In genomic region chr4:53854991-53855885, GRCh38 we compare ENCODE assay signal across 10 cellular contexts.
A peak's percentile ranks its signal among the peaks of the same experiment; 100 is the strongest.
DNase-seq lines count a peak whose midpoint lies in the region; ATAC-seq and TF ChIP-seq lines count a peak whose summit lies in the region.
"Had no signal": no experiment of that assay in that cellular context is flagged by ENCODE, and none has a peak within 500 bp of the region (broad histone marks: within the 10 kb centered on the region; RNA-seq: fewer than 3 reads in every experiment).

No MANE protein-coding gene starts in this region.

- BruUV-seq in Calu3 (replicated peaks; lab: Mats Ljungman, UMichigan): no TSS peak

- H3K9ac ChIP-seq in skeletal muscle satellite cell (ENCODE audit: low read depth, low read length): no peak overlapping the region

- H3K4me3 Mint-ChIP-seq in T-cell (no peak overlapping the region), Calu3 (ENCODE audit: low read depth, unreplicated experiment) (no peak overlapping the region)

- H3K27me3 Mint-ChIP-seq in T-cell: peaks cover 1 to 3% of the 10 kb centered on the region in 2 donors
- H3K27me3 Mint-ChIP-seq in Calu3 (ENCODE audit: unreplicated experiment): no peaks in the 10 kb centered on the region

- H3K27me3 ChIP-seq in skeletal muscle satellite cell (ENCODE audit: control insufficient read depth, insufficient read depth, low read length): no peaks in the 10 kb centered on the region
- H3K27me3 ChIP-seq: colonic mucosa had no signal

- intact Hi-C loops in Calu3 (cut with micrococcal nuclease; ENCODE audit: unreplicated experiment): no loop called here

- H3K27ac Mint-ChIP-seq in T-cell (no peak overlapping the region), Calu3 (ENCODE audit: unreplicated experiment) (no peak overlapping the region)

- H3K4me3 ChIP-seq in fibroblast of villous mesenchyme (ENCODE audit: low read depth, low read length) (no peak overlapping the region), skeletal muscle satellite cell (ENCODE audit: low read length) (no peak overlapping the region)
- H3K4me3 ChIP-seq: colonic mucosa had no signal

- TF ChIP-seq CTCF in fibroblast of villous mesenchyme (IDR thresholded peaks at IDR 0.05; ENCODE audit: insufficient read depth, low read depth, low read length) (no peak), Calu3 (IDR thresholded peaks at IDR 0.05; ENCODE audit: unreplicated experiment) (no peak)

- no peaks in the 10 kb centered on the region for H3K9me3 ChIP-seq in skeletal muscle satellite cell (replicated peaks; ENCODE audit: low read length)
- H3K9me3 ChIP-seq: colonic mucosa had no signal

- H3K4me1 Mint-ChIP-seq in T-cell (peaks cover 0 to 6% (median 0%) of the 10 kb centered on the region in 3 donors), Calu3 (ENCODE audit: low read depth, unreplicated experiment) (no peaks in the 10 kb centered on the region)

- POLR2A ChIA-PET in T-cell (lab: Charles Lee): no interaction called here

- peak overlapping the region; percentile 47 for H3K4me2 ChIP-seq in skeletal muscle satellite cell (ENCODE audit: low read length)

- H3K36me3 Mint-ChIP-seq in T-cell (no peaks in the 10 kb centered on the region), Calu3 (ENCODE audit: insufficient read depth, unreplicated experiment) (no peaks in the 10 kb centered on the region)

- DNase-seq in GM04503 (ENCODE audit: low read depth) (peak; percentile 31), fibroblast of villous mesenchyme (ENCODE audit: low read depth) (peak; percentile 38), T-cell (no peak), Calu3 (no peak)
- DNase-seq in activated CD8-positive, alpha-beta memory T cell treated with anti-CD3 and anti-CD28 coated beads, Interleukin-2, amount 50 U/mL, for 48 hours: no peak
- DNase-seq: activated CD8-positive, alpha-beta memory T cell treated with anti-CD3 and anti-CD28 coated beads for 24 hours; colonic mucosa had no signal

- CTCF ChIA-PET in T-cell (lab: Charles Lee) (no interaction called here), Calu3 (lab: Charles Lee) (no interaction called here)

- H3K9me3 Mint-ChIP-seq in T-cell: no peaks in the 10 kb centered on the region
- H3K9me3 Mint-ChIP-seq in Calu3 (ENCODE audit: low read depth, unreplicated experiment): peaks cover 2% of the 10 kb centered on the region

- no peaks in the 10 kb centered on the region for H3K36me3 ChIP-seq in skeletal muscle satellite cell (ENCODE audit: insufficient read depth, low read length)
- H3K36me3 ChIP-seq: colonic mucosa had no signal

- ATAC-seq in T-cell (replicated peaks in 1 of 4) (no peak), HG03139 (IDR thresholded peaks at IDR 0.05; ENCODE audit: unreplicated experiment) (no peak)

- peaks cover 18% of the 10 kb centered on the region for H3K4me1 ChIP-seq in skeletal muscle satellite cell (ENCODE audit: control insufficient read depth, insufficient read depth, low read length)
- H3K4me1 ChIP-seq: colonic mucosa had no signal

TF ChIP-seq in PFSK-1, 5 proteins besides CTCF, POLR2A, EP300 and RAD21:
- TF ChIP-seq TAF1 (IDR thresholded peaks at IDR 0.05; ENCODE audit: borderline replicate concordance, insufficient read depth, low read length): 0 out of 2 replicates have a peak, but pooled peaks have one; percentile 19
- TF ChIP-seq, protein P1, sequence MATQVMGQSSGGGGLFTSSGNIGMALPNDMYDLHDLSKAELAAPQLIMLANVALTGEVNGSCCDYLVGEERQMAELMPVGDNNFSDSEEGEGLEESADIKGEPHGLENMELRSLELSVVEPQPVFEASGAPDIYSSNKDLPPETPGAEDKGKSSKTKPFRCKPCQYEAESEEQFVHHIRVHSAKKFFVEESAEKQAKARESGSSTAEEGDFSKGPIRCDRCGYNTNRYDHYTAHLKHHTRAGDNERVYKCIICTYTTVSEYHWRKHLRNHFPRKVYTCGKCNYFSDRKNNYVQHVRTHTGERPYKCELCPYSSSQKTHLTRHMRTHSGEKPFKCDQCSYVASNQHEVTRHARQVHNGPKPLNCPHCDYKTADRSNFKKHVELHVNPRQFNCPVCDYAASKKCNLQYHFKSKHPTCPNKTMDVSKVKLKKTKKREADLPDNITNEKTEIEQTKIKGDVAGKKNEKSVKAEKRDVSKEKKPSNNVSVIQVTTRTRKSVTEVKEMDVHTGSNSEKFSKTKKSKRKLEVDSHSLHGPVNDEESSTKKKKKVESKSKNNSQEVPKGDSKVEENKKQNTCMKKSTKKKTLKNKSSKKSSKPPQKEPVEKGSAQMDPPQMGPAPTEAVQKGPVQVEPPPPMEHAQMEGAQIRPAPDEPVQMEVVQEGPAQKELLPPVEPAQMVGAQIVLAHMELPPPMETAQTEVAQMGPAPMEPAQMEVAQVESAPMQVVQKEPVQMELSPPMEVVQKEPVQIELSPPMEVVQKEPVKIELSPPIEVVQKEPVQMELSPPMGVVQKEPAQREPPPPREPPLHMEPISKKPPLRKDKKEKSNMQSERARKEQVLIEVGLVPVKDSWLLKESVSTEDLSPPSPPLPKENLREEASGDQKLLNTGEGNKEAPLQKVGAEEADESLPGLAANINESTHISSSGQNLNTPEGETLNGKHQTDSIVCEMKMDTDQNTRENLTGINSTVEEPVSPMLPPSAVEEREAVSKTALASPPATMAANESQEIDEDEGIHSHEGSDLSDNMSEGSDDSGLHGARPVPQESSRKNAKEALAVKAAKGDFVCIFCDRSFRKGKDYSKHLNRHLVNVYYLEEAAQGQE (IDR thresholded peaks at IDR 0.05; ENCODE audit: insufficient read depth in 1 of 2, low read depth in 2 of 2, low read length in 2 of 2): no peak

Comparison
In these comparisons a context has a peak if more than half of its experiments do, and no peak if none do; other contexts are left out.
1. DNase-seq: peak in GM04503 (single experiment) and fibroblast of villous mesenchyme (single experiment); none in T-cell (0 of 34), activated CD8-positive, alpha-beta memory T cell treated with anti-CD3 and anti-CD28 coated beads, Interleukin-2, amount 50 U/mL, for 48 hours (single experiment) and Calu3 (single experiment).